In the genomic region with DNA sequence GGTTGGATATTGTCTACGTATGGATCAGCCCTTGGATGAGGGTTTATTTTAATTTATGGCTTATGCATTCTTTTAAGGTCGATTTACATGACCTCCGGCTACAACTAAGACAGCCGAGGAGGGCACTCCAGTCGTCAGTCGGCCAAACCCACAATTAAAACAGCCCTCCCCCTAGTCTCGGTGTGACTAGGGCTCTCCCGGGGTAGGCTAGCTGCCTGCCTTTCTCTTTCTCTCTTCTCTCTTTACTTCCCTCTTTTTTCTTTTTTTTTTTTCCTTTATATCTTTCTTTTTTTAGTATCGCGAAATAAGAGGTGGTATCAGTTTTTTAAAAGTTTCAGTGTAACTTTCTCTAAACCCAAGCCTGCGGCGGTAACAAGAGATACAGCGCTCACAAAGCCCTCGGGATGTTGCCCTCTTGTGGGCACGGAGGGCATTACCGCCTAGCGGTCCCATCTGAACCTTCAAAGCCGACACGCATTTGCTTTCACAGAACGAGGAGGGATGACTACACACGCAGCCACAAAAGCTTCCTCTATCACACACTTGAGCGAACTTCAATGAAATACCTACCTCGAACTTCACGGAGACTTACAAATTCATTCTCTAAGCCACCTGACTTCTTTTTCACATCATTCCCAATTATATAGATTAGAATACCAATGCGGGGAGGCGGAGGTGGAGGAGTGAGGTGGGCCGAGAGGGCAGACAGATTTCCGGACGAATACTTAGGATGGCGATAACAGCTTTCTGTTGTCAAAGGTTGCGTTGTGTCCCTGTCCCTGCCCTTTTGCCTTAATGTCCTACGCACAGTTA, we compare ENCODE assay signal across 8 cellular contexts.
DNase-seq lines count a peak whose midpoint lies in the region; ATAC-seq, FAIRE-seq and TF ChIP-seq lines count a peak whose summit lies in the region.

No MANE protein-coding gene starts in this region.

- peaks cover 8% of the 10 kb centered on the region for H3K4me1 Mint-ChIP-seq in T-helper 1 cell treated with Interleukin-12 subunit alpha and Interleukin-12 subunit beta and Interleukin-4 antibody, amounts not matched to agents 30 μg/mL and 1 μg/mL, for 36 hours (ENCODE audit: low read depth)

- no peaks in the 10 kb centered on the region for H3K9me3 ChIP-seq in right atrium auricular region

- peak; percentile 35 for FAIRE-seq in urothelium cell line (lab: Jason Lieb, UNC)

- H3K27me3 ChIP-seq in right atrium auricular region, result peaks cover 0 to 5% of the 10 kb centered on the region in 2 donors

- DNase-seq in NCI-H1092 (lab: John Stamatoyannopoulos, UW) (peak; percentile 90), anterior cingulate cortex (lab: John Stamatoyannopoulos, UW) (peak in 54 of 58 donors; percentile 51 to 94 (median 74)), right atrium auricular region (ENCODE audit: low spot score) (peak; percentile 98), pulmonary artery endothelial cell (ENCODE audit: low read depth, low spot score) (peak; percentile 49), urothelium cell line (ENCODE audit: low spot score) (peak; percentile 80)

- H3K4me3 Mint-ChIP-seq in T-helper 1 cell treated with Interleukin-12 subunit alpha and Interleukin-12 subunit beta and Interleukin-4 antibody, amounts not matched to agents 30 μg/mL and 1 μg/mL, for 36 hours, result peak overlapping the region; percentile 76

- H3K36me3 ChIP-seq in right atrium auricular region, result no peaks in the 10 kb centered on the region

- TF ChIP-seq CTCF in GM12872 (IDR thresholded peaks at IDR 0.05; ENCODE audit: insufficient read depth, low read depth, low read length) (peak; percentile 96), right atrium auricular region (IDR thresholded peaks at IDR 0.05) (peak; percentile 96 to 97)

- no peaks in the 10 kb centered on the region for H3K9me3 Mint-ChIP-seq in T-helper 1 cell treated with Interleukin-12 subunit alpha and Interleukin-12 subunit beta and Interleukin-4 antibody, amounts not matched to agents 30 μg/mL and 1 μg/mL, for 36 hours

- H3K4me1 ChIP-seq in right atrium auricular region, result peaks cover 0 to 20% of the 10 kb centered on the region in 2 donors

- H3K36me3 Mint-ChIP-seq in T-helper 1 cell treated with Interleukin-12 subunit alpha and Interleukin-12 subunit beta and Interleukin-4 antibody, amounts not matched to agents 30 μg/mL and 1 μg/mL, for 36 hours (ENCODE audit: low read depth), result peaks cover 7% of the 10 kb centered on the region

- peak overlapping the region; percentile 96 to 98 for H3K27ac ChIP-seq in right atrium auricular region

- ATAC-seq in HG02623 (IDR thresholded peaks at IDR 0.05; ENCODE audit: unreplicated experiment), result peak; percentile 91

- H3K27me3 Mint-ChIP-seq in T-helper 1 cell treated with Interleukin-12 subunit alpha and Interleukin-12 subunit beta and Interleukin-4 antibody, amounts not matched to agents 30 μg/mL and 1 μg/mL, for 36 hours (ENCODE audit: low read depth), result peaks cover 53% of the 10 kb centered on the region

- peak overlapping the region; percentile 89 for H3K27ac Mint-ChIP-seq in T-helper 1 cell treated with Interleukin-12 subunit alpha and Interleukin-12 subunit beta and Interleukin-4 antibody, amounts not matched to agents 30 μg/mL and 1 μg/mL, for 36 hours

- peak overlapping the region; percentile 62 to 80 for H3K4me3 ChIP-seq in right atrium auricular region

Comparison
In these comparisons a context has a peak if more than half of its experiments do, and no peak if none do; other contexts are left out.
1. Peak in every context shown above with its lines: DNase-seq, ATAC-seq, H3K4me3 ChIP-seq and H3K27ac ChIP-seq.